ENCODE assay signal across 1 cellular context in the genomic region with DNA sequence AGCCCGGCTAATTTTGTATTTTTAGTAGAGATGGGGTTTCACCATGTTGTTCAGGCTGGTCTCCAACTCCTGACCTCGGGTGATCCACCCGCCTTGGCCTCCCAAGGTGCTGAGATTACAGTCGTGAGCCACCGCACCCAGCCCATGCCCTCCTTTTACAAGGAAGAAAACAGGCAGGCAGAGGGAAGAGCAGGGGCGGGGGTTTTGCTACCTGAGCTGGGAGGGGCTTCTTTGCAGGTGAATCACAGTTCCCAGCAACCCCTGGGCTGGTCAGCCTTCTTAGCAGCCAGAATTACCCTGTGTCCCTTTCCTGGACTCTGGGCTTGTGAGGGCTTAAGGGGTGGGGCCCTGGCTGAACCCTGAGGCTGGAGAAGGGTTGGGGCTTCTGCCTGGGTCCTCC.
TF ChIP-seq lines count a peak whose summit lies in the region.

No MANE protein-coding gene starts in this region.

TF ChIP-seq in HCT116, 20 proteins besides CTCF, POLR2A, EP300 and RAD21 (continued from another document):
- TF ChIP-seq, protein P1, sequence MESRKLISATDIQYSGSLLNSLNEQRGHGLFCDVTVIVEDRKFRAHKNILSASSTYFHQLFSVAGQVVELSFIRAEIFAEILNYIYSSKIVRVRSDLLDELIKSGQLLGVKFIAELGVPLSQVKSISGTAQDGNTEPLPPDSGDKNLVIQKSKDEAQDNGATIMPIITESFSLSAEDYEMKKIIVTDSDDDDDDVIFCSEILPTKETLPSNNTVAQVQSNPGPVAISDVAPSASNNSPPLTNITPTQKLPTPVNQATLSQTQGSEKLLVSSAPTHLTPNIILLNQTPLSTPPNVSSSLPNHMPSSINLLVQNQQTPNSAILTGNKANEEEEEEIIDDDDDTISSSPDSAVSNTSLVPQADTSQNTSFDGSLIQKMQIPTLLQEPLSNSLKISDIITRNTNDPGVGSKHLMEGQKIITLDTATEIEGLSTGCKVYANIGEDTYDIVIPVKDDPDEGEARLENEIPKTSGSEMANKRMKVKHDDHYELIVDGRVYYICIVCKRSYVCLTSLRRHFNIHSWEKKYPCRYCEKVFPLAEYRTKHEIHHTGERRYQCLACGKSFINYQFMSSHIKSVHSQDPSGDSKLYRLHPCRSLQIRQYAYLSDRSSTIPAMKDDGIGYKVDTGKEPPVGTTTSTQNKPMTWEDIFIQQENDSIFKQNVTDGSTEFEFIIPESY (IDR thresholded peaks at IDR 0.05; ENCODE audit: extremely low read depth, insufficient replicate concordance, low read length), result no peak
- TF ChIP-seq CEBPB (IDR thresholded peaks at IDR 0.05; ENCODE audit: low read depth), result no peak
- no peak for TF ChIP-seq YY1 (IDR thresholded peaks at IDR 0.05; ENCODE audit: extremely low read depth, insufficient replicate concordance, low read depth, low read length)
- TF ChIP-seq EZH2 (IDR thresholded peaks at IDR 0.05), result no peak
